Comparison of ENCODE assay signal across 8 cellular contexts in genomic region chr3:184361532-184361931, GRCh38. TPM values are rescaled to one million over a fixed set of nuclear protein-coding genes. Genes with fewer than 3 reads are reported as not detected.
DNase-seq lines count a peak whose midpoint lies in the region; ATAC-seq lines count a peak whose summit lies in the region.

CLCN2 (minus strand) TSS chr3:184361605; CDS start chr3:184361479, 126 bp downstream.
POLR2H (plus strand) TSS chr3:184361710; CDS start chr3:184363493, 1,783 bp downstream.

- H3K27me3 Mint-ChIP-seq in activated CD8-positive, alpha-beta memory T cell treated with anti-CD3 and anti-CD28 coated beads, Interleukin-2, amount 10 ng/mL, durations not matched to agents 7 days and 5 days = peaks cover 5% of the 10 kb centered on the region
- H3K27me3 Mint-ChIP-seq in stimulated activated naive CD8-positive, alpha-beta T cell treated with anti-CD3 and anti-CD28 coated beads, Interleukin-15, amount 100 ng/mL, for 72 hours = no peaks in the 10 kb centered on the region

- H3K4me1 Mint-ChIP-seq in activated CD8-positive, alpha-beta memory T cell treated with anti-CD3 and anti-CD28 coated beads, Interleukin-2, amount 10 ng/mL, durations not matched to agents 7 days and 5 days = peaks cover 31% of the 10 kb centered on the region
- peaks cover 46% of the 10 kb centered on the region for H3K4me1 Mint-ChIP-seq in stimulated activated naive CD8-positive, alpha-beta T cell treated with anti-CD3 and anti-CD28 coated beads, Interleukin-15, amount 100 ng/mL, for 72 hours

- H3K36me3 ChIP-seq in esophagus (ENCODE audit: control insufficient read depth in 2 of 2, insufficient read depth in 2 of 2, low read length in 1 of 2) = peaks cover 0 to 3% of the 10 kb centered on the region in 2 donors
- H3K36me3 ChIP-seq in muscle layer of colon (ENCODE audit: insufficient read depth, low read length) = peaks cover 8% of the 10 kb centered on the region

- 0% methylated on average over 33 to 56 of the region's 56 CpGs for WGBS in esophagus, 2 donors

- peak; percentile 37 for DNase-seq in NCI-H2029 (lab: John Stamatoyannopoulos, UW)
- DNase-seq in NCI-H2029 treated with DMSO at 0.1 percent for 48 hours (lab: John Stamatoyannopoulos, UW) = no peak
- DNase-seq in NCI-H2171 treated with DMSO at 0.1 percent for 48 hours (lab: John Stamatoyannopoulos, UW) = peak; percentile 63
- DNase-seq in activated CD8-positive, alpha-beta memory T cell treated with anti-CD3 and anti-CD28 coated beads, Interleukin-2, amount 10 ng/mL, durations not matched to agents 7 days and 5 days = peak; percentile 61
- peak; percentile 65 to 69 for DNase-seq in stimulated activated naive CD8-positive, alpha-beta T cell treated with anti-CD3 and anti-CD28 coated beads, Interleukin-15, amount 100 ng/mL, for 72 hours

- peak within 1 kb of the TSS; percentile 68 for H3K9ac ChIP-seq in muscle layer of colon (ENCODE audit: low read length)

- H3K4me3 ChIP-seq in esophagus (ENCODE audit: low read depth in 1 of 2, low read length in 2 of 2) (peak within 1 kb of the TSS; percentile 74 to 79), muscle layer of colon (ENCODE audit: low read depth in 1 of 2, low read length in 2 of 2) (peak within 1 kb of the TSS; percentile 60 to 79)

- CTCF ChIA-PET in activated CD8-positive, alpha-beta memory T cell treated with anti-CD3 and anti-CD28 coated beads, Interleukin-2, amount 10 ng/mL, durations not matched to agents 7 days and 5 days (lab: Charles Lee) = interaction anchor here (0.8 to 1.7 kb wide), 8 partner anchors 9 to 200 kb away, joined by 3 to 11 read pairs (median 3); partner anchors contain the start of gene EPHB3

- peak within 1 kb of the TSS; percentile 94 for H3K4me3 Mint-ChIP-seq in activated CD8-positive, alpha-beta memory T cell treated with anti-CD3 and anti-CD28 coated beads, Interleukin-2, amount 10 ng/mL, durations not matched to agents 7 days and 5 days
- H3K4me3 Mint-ChIP-seq in stimulated activated naive CD8-positive, alpha-beta T cell treated with anti-CD3 and anti-CD28 coated beads, Interleukin-15, amount 100 ng/mL, for 72 hours = peak within 1 kb of the TSS; percentile 95 to 98

- H3K27ac Mint-ChIP-seq in activated CD8-positive, alpha-beta memory T cell treated with anti-CD3 and anti-CD28 coated beads, Interleukin-2, amount 10 ng/mL, durations not matched to agents 7 days and 5 days = peak within 1 kb of the TSS; percentile 96
- peak within 1 kb of the TSS; percentile 89 to 90 for H3K27ac Mint-ChIP-seq in stimulated activated naive CD8-positive, alpha-beta T cell treated with anti-CD3 and anti-CD28 coated beads, Interleukin-15, amount 100 ng/mL, for 72 hours

- peak within 1 kb of the TSS; percentile 99 for H3K27ac ChIP-seq in esophagus (ENCODE audit: low read depth in 2 of 2, low read length in 1 of 2)
- peak within 1 kb of the TSS; percentile 99 for H3K27ac ChIP-seq in muscle layer of colon (ENCODE audit: low read depth, low read length)

- peaks cover 18% of the 10 kb centered on the region for H3K36me3 Mint-ChIP-seq in activated CD8-positive, alpha-beta memory T cell treated with anti-CD3 and anti-CD28 coated beads, Interleukin-2, amount 10 ng/mL, durations not matched to agents 7 days and 5 days

- H3K4me1 ChIP-seq in esophagus (ENCODE audit: control insufficient read depth in 2 of 2, insufficient read depth in 2 of 2, low read length in 1 of 2) = peaks cover 0 to 6% of the 10 kb centered on the region in 2 donors
- peaks cover 23% of the 10 kb centered on the region for H3K4me1 ChIP-seq in muscle layer of colon (ENCODE audit: insufficient read depth, low read length)

- H3K9me3 ChIP-seq in esophagus (ENCODE audit: control insufficient read depth in 2 of 2, insufficient read depth in 1 of 2, low read depth in 1 of 2, low read length in 1 of 2) (no peaks in the 10 kb centered on the region), muscle layer of colon (ENCODE audit: low read length) (no peaks in the 10 kb centered on the region)

- peak; percentile 38 for ATAC-seq in HG02571 (IDR thresholded peaks at IDR 0.05; ENCODE audit: unreplicated experiment)
- ATAC-seq in activated CD8-positive, alpha-beta memory T cell treated with anti-CD3 and anti-CD28 coated beads, Interleukin-2, amount 10 ng/mL, durations not matched to agents 7 days and 5 days = peak; percentile 50
- peak; percentile 31 for ATAC-seq in stimulated activated naive CD8-positive, alpha-beta T cell treated with anti-CD3 and anti-CD28 coated beads, Interleukin-15, amount 100 ng/mL, for 72 hours

- H3K27me3 ChIP-seq in esophagus (ENCODE audit: control insufficient read depth in 1 of 2, insufficient read depth in 2 of 2, low read length in 2 of 2) (no peaks in the 10 kb centered on the region), muscle layer of colon (ENCODE audit: control insufficient read depth in 1 of 2, insufficient read depth in 2 of 2, low read length in 2 of 2) (no peaks in the 10 kb centered on the region)

- H3K9me3 Mint-ChIP-seq in activated CD8-positive, alpha-beta memory T cell treated with anti-CD3 and anti-CD28 coated beads, Interleukin-2, amount 10 ng/mL, durations not matched to agents 7 days and 5 days (ENCODE audit: low read depth) = no peaks in the 10 kb centered on the region
- no peaks in the 10 kb centered on the region for H3K9me3 Mint-ChIP-seq in stimulated activated naive CD8-positive, alpha-beta T cell treated with anti-CD3 and anti-CD28 coated beads, Interleukin-15, amount 100 ng/mL, for 72 hours

RNA-seq across cellular contexts. Expression of gene CLCN2, which starts in this region (rescaled TPM):
- total RNA-seq in activated CD8-positive, alpha-beta memory T cell treated with anti-CD3 and anti-CD28 coated beads, Interleukin-2, amount 10 ng/mL, durations not matched to agents 7 days and 5 days = 1 to 10 TPM; 3.4 to 4.1 TPM
- polyA plus RNA-seq in esophagus = 1 to 10 TPM; 3.1 to 5.4 TPM

RNA-seq across cellular contexts. Expression of gene POLR2H, which starts in this region (rescaled TPM):
- 100 to 1,000 TPM in 1 of 2 experiments, 10 to 100 TPM in 1; 84.3 to 104 TPM for total RNA-seq in activated CD8-positive, alpha-beta memory T cell treated with anti-CD3 and anti-CD28 coated beads, Interleukin-2, amount 10 ng/mL, durations not matched to agents 7 days and 5 days
- 100 to 1,000 TPM in 1 of 2 donors, 10 to 100 TPM in 1; 79.6 to 103 TPM for polyA plus RNA-seq in esophagus
